16 cellular contexts compared by ENCODE assay signal in the genomic region with DNA sequence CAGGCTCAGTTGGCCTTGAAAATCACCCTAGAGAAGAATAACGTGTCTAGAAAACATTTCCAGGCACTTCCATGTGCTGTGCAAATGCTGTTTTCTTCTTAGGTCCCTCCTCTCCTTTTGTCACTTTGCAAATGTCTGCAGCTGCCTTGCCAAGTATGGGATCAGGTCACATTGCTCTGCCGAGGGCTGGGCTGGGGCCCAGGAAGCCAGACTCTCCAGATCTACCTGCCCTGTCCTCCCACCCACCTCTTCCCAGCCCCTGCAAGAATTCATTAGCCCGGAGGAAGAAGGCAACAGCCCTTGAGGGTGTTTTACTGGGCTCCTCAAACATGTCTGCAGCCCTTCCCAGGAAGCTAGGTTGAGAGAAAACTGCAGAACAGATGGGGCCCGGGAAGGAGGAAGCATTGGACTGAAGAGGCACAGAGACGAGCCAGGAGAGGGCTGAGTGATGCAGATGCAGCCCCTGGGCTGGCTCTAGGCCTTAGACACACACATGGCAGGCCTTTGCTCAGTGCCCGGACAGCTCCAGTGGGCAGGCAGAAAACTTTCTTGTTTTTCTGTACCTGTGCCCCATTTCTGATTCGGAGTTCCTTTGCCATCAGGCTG. TPM values are rescaled to one million over a fixed set of nuclear protein-coding genes. Genes with fewer than 3 reads are reported as not detected.
DNase-seq lines count a peak whose midpoint lies in the region; ATAC-seq, FAIRE-seq and TF ChIP-seq lines count a peak whose summit lies in the region.
"Had no signal": no experiment of that assay in that cellular context is flagged by ENCODE, and none has a peak within 500 bp of the region (broad histone marks: within the 10 kb centered on the region; RNA-seq: fewer than 3 reads in every experiment).

No MANE protein-coding gene starts in this region.

- peak overlapping the region; percentile 77; the same call in 1 of the 2 replicates for H2BK5ac ChIP-seq in H1 (ENCODE audit: low read depth, low read length)

- DNase-seq in GM23338 (ENCODE audit: low spot score) (no peak), NCI-H2171 (lab: John Stamatoyannopoulos, UW) (peak; percentile 33), H1 (ENCODE audit: low read depth in 1 of 2, low spot score in 2 of 2) (no peak), posterior vena cava (ENCODE audit: low spot score) (peak; percentile 42), AG08395 (ENCODE audit: low spot score) (no peak), glomerular visceral epithelial cell (ENCODE audit: extremely low spot score) (no peak)
- no peak for DNase-seq in activated CD4-positive, CD25-positive, alpha-beta regulatory T cell (lab: John Stamatoyannopoulos, UW)
- DNase-seq: activated CD8-positive, alpha-beta memory T cell treated with anti-CD3 and anti-CD28 coated beads, Interleukin-2, amount 50 U/mL, for 4 hours; activated naive CD4-positive, alpha-beta T cell treated with anti-CD3 and anti-CD28 coated beads for 36 hours; CD4-positive, alpha-beta memory T cell; SW 1271; WERI-Rb-1 had no signal

- no peak overlapping the region for H3K14ac ChIP-seq in H1 (ENCODE audit: insufficient read length)

- TF ChIP-seq RAD21 in H1 (IDR thresholded peaks at IDR 0.05 in 1 of 2, conservative IDR thresholded peaks at IDR 0.05 in 1 of 2; ENCODE audit: low read depth in 2 of 2, low read length in 2 of 2): no peak

- peak overlapping the region; percentile 25; the same call in 1 of the 2 replicates for H2BK15ac ChIP-seq in H1 (ENCODE audit: low read length)

- 0 out of 2 replicates have a peak, but pooled peaks cover 3% of the 10 kb centered on the region for H3K23me2 ChIP-seq in H1 (ENCODE audit: low read depth, low read length)

- FAIRE-seq in H1 (lab: Jason Lieb, UNC): no peak
- FAIRE-seq: bronchial epithelial cell had no signal

- no peak overlapping the region for H3K56ac ChIP-seq in H1 (replicated peaks; ENCODE audit: insufficient read length, low read depth, low read length)

- no peak overlapping the region; the same call in 1 of the 2 replicates for H4K8ac ChIP-seq in H1 (ENCODE audit: extremely low read depth, insufficient read depth, low read length)

- peaks cover 5% of the 10 kb centered on the region; the same call in 1 of the 2 replicates for H3F3A ChIP-seq in GM23338 (replicated peaks; ENCODE audit: low read depth)

- TF ChIP-seq CTCF in GM23338 (conservative IDR thresholded peaks at IDR 0.05; ENCODE audit: low read depth in 2 of 2) (no peak), H1 (IDR thresholded peaks at IDR 0.05; ENCODE audit: control extremely low read depth in 1 of 3, insufficient read depth in 1 of 3, low read depth in 1 of 3, low read length in 3 of 3) (no peak)

- H3K4me3 ChIP-seq in GM23338 (no peak overlapping the region), H1 (ENCODE audit: extremely low read depth in 1 of 4, insufficient read depth in 2 of 4, low read depth in 3 of 4, low read length in 4 of 4) (no peak overlapping the region)
- H3K4me3 ChIP-seq: vagina had no signal

- H3K27ac ChIP-seq in GM23338 (ENCODE audit: low read depth) (no peak overlapping the region), H1 (ENCODE audit: low read depth, low read length) (no peak overlapping the region)
- H3K27ac ChIP-seq: vagina, WERI-Rb-1 had no signal

- no peak overlapping the region for H4K5ac ChIP-seq in H1 (ENCODE audit: insufficient read length, low read depth, low read length)

- no peak overlapping the region for H3K23ac ChIP-seq in H1 (ENCODE audit: insufficient read length)

- no peak overlapping the region for H3K9ac ChIP-seq in H1 (replicated peaks in 1 of 4; ENCODE audit: extremely low read depth in 1 of 4, low read depth in 3 of 4, low read length in 3 of 4)

- H4K20me1 ChIP-seq in GM23338 (replicated peaks; ENCODE audit: insufficient read depth) (no peaks in the 10 kb centered on the region), H1 (replicated peaks in 1 of 2; ENCODE audit: control insufficient read depth in 1 of 2, insufficient read depth in 2 of 2, low read length in 2 of 2) (no peaks in the 10 kb centered on the region)

- no peak for TF ChIP-seq EP300 in H1 (IDR thresholded peaks at IDR 0.05; ENCODE audit: borderline replicate concordance in 1 of 2, low read depth in 2 of 2, low read length in 2 of 2)

- H3K4me2 ChIP-seq in GM23338 (no peak overlapping the region), H1 (ENCODE audit: insufficient read depth in 1 of 2, low read depth in 2 of 2, low read length in 2 of 2) (peak overlapping the region in 1 of 2 experiments; percentile 12; a peak in 2 of 4 replicates)

- ATAC-seq in GM23338: no peak
- ATAC-seq: left lobe of liver; stimulated activated memory B cell treated with anti-CD40 and anti-IgM and Interleukin-4, amounts not matched to agents 10 μg/mL and 1 μg/mL and 100 μg/mL, for 72 hours had no signal

- no peak overlapping the region; the same call in 1 of the 2 replicates for H2AK5ac ChIP-seq in H1 (ENCODE audit: low read depth, low read length)

- H3K18ac ChIP-seq in H1 (ENCODE audit: extremely low read depth, low read length): no peak overlapping the region

- peaks cover 70% of the 10 kb centered on the region for H3K4me1 Mint-ChIP-seq in GM23338
- H3K4me1 Mint-ChIP-seq: CD4-positive, alpha-beta memory T cell had no signal

- no peak overlapping the region; the same call in 1 of the 2 replicates for H3K27ac Mint-ChIP-seq in GM23338
- H3K27ac Mint-ChIP-seq: activated naive CD4-positive, alpha-beta T cell treated with anti-CD3 and anti-CD28 coated beads for 36 hours; CD4-positive, alpha-beta memory T cell had no signal

- no peaks in the 10 kb centered on the region; the same call in 1 of the 2 replicates for H3K79me1 ChIP-seq in H1 (ENCODE audit: low read depth, low read length)

- WGBS in H1 (ENCODE audit: extremely low coverage in 1 of 2, insufficient coverage in 1 of 2, insufficient read length in 1 of 2, insufficient replicate concordance in 2 of 2, low coverage in 1 of 2, low lambda C conversion rate in 2 of 2, missing lambda C conversion rate in 1 of 2), 2 experiments: 81% methylated on average over 7 of the region's 7 CpGs; no CpG with 5 or more reads in 1 of the 2 experiments

- POLR2A ChIA-PET in H1 (lab: Charles Lee; ENCODE audit: partially characterized antibody): interaction anchor here (1.1 kb wide), 1 partner anchor 18 kb away, joined by 3 read pairs; no protein-coding TSS in a partner anchor

- H2AFZ ChIP-seq in GM23338 (peak overlapping the region; percentile 70; the same call in 1 of the 2 replicates), H1 (ENCODE audit: low read length) (peak overlapping the region; percentile 45)

- peaks cover 6% of the 10 kb centered on the region; the same call in 1 of the 2 replicates for H3K9me2 ChIP-seq in GM23338 (ENCODE audit: insufficient read depth)

- H3K36me3 Mint-ChIP-seq in GM23338 (ENCODE audit: low read depth): peaks cover 2% of the 10 kb centered on the region; the same call in 1 of the 3 replicates
- H3K36me3 Mint-ChIP-seq: CD4-positive, alpha-beta memory T cell; stimulated activated memory B cell treated with anti-CD40 and anti-IgM and Interleukin-4, amounts not matched to agents 10 μg/mL and 1 μg/mL and 100 μg/mL, for 72 hours had no signal

- 0 out of 2 replicates have a peak overlapping the region, but pooled peaks have one; percentile 33 for H2BK12ac ChIP-seq in H1 (ENCODE audit: low read depth, low read length)

- H3K4me1 ChIP-seq in GM23338 (ENCODE audit: insufficient read depth): peaks cover 38% of the 10 kb centered on the region
- peaks cover 8 to 29% (median 17%) of the 10 kb centered on the region in 4 experiments for H3K4me1 ChIP-seq in H1 (replicated peaks in 1 of 4; ENCODE audit: control insufficient read depth in 3 of 4, insufficient read depth in 4 of 4, low read length in 3 of 4)

- H4K91ac ChIP-seq in H1 (replicated peaks; ENCODE audit: insufficient read length, low read length): peak overlapping the region; percentile 77

- H3K79me2 ChIP-seq in GM23338 (replicated peaks; ENCODE audit: insufficient read depth): no peaks in the 10 kb centered on the region
- no peaks in the 10 kb centered on the region for H3K79me2 ChIP-seq in H1 (ENCODE audit: control insufficient read depth in 1 of 2, insufficient read depth in 2 of 2, low read length in 2 of 2)

- H3K36me3 ChIP-seq in GM23338 (ENCODE audit: insufficient read depth) (no peaks in the 10 kb centered on the region), H1 (ENCODE audit: control insufficient read depth in 2 of 4, insufficient read depth in 4 of 4, low read length in 3 of 4) (no peaks in the 10 kb centered on the region)
- H3K36me3 ChIP-seq: vagina, WERI-Rb-1 had no signal

- CTCF ChIA-PET in H1 (lab: Charles Lee; ENCODE audit: partially characterized antibody): interaction anchor here (0.9 to 1.9 kb wide), 5 partner anchors 14 to 267 kb away, joined by 3 to 5 read pairs (median 4); no protein-coding TSS in a partner anchor

- peaks cover 12% of the 10 kb centered on the region for H3K27me3 Mint-ChIP-seq in GM23338 (ENCODE audit: insufficient read depth, low read depth, poor library complexity)
- H3K27me3 Mint-ChIP-seq: CD4-positive, alpha-beta memory T cell; stimulated activated memory B cell treated with anti-CD40 and anti-IgM and Interleukin-4, amounts not matched to agents 10 μg/mL and 1 μg/mL and 100 μg/mL, for 72 hours had no signal

- intact Hi-C loops in posterior vena cava (cut with DNase I): no loop called here

- peak overlapping the region; percentile 91 for H2BK120ac ChIP-seq in H1 (replicated peaks; ENCODE audit: low read depth, low read length)

- H3K27me3 ChIP-seq in GM23338 (ENCODE audit: insufficient read depth): no peaks in the 10 kb centered on the region
- no peaks in the 10 kb centered on the region for H3K27me3 ChIP-seq in H1 (replicated peaks in 1 of 4; ENCODE audit: control insufficient read depth in 3 of 4, extremely low read depth in 1 of 4, insufficient read depth in 3 of 4, low read length in 3 of 4)
- H3K27me3 ChIP-seq: vagina had no signal

- no peak for TF ChIP-seq POLR2A in H1 (IDR thresholded peaks at IDR 0.05; ENCODE audit: control extremely low read depth in 1 of 2, low read depth in 2 of 2, low read length in 2 of 2)

- H3K4me3 Mint-ChIP-seq in GM23338: no peak overlapping the region
- H3K4me3 Mint-ChIP-seq: activated naive CD4-positive, alpha-beta T cell treated with anti-CD3 and anti-CD28 coated beads for 36 hours; CD4-positive, alpha-beta memory T cell; stimulated activated memory B cell treated with anti-CD40 and anti-IgM and Interleukin-4, amounts not matched to agents 10 μg/mL and 1 μg/mL and 100 μg/mL, for 72 hours had no signal

- no peaks in the 10 kb centered on the region for H3K9me3 ChIP-seq in H1 (ENCODE audit: insufficient read depth in 2 of 2, low read depth in 1 of 2, low read length in 1 of 2)
- H3K9me3 ChIP-seq: vagina had no signal

- no peak overlapping the region for H3K4ac ChIP-seq in H1 (replicated peaks; ENCODE audit: insufficient read length, low read depth, low read length)

- H2BK20ac ChIP-seq in H1 (ENCODE audit: low read length): peak overlapping the region; percentile 56; the same call in 1 of the 2 replicates

- H3K9me3 Mint-ChIP-seq in GM23338: no peaks in the 10 kb centered on the region
- H3K9me3 Mint-ChIP-seq: activated naive CD4-positive, alpha-beta T cell treated with anti-CD3 and anti-CD28 coated beads for 36 hours; CD4-positive, alpha-beta memory T cell; stimulated activated memory B cell treated with anti-CD40 and anti-IgM and Interleukin-4, amounts not matched to agents 10 μg/mL and 1 μg/mL and 100 μg/mL, for 72 hours had no signal

RNA-seq across cellular contexts. Expression of gene WSB1, which starts 47.2 kb away (rescaled TPM):
- 99.7 and 108 TPM in 2 replicates for total RNA-seq in GM23338 (2014; rRNA removed; shearing (Covaris generic))
- polyA plus RNA-seq in GM23338 (2016; fragmentation: Nextera tagmentation; extraction: Ambion mirVana): 86.3 and 101 TPM in 2 replicates
- 101 and 113 TPM in 2 replicates for total RNA-seq in H1 (2021; fragmentation: NEBNext Ultra II Directional; extraction: Animal tissue kit (Norgen Biotek cat#: 25700))
- polyA plus RNA-seq in H1 (2011; rRNA removed): 140 and 261 TPM in 2 replicates
- 182 TPM for polyA plus RNA-seq in H1 (2011; cell fraction: cytosol; rRNA removed)
- polyA plus RNA-seq in H1 (2011; cell fraction: nucleus; rRNA removed): 463 TPM
- 96.0 to 127 TPM (median 113 TPM) in 4 replicates for polyA plus RNA-seq in H1 (2012, experiment 1 of 2)
- polyA plus RNA-seq in H1 (2012, experiment 2 of 2): 29.4 TPM
- 74.6 TPM for polyA plus RNA-seq in H1 (2013, experiment 1 of 2)
- polyA plus RNA-seq in H1 (2013, experiment 2 of 2): 66.1 TPM
- 59.7 and 102 TPM in 2 replicates for polyA minus RNA-seq in H1 (2011; rRNA and poly(A)+ RNA removed)
- polyA minus RNA-seq in H1 (2011; cell fraction: cytosol; rRNA and poly(A)+ RNA removed): 76.1 TPM
- polyA minus RNA-seq in H1 (2011; cell fraction: nucleus; rRNA and poly(A)+ RNA removed): 120 TPM
- total RNA-seq in posterior vena cava: 100 to 1,000 TPM; 206 to 227 TPM

Comparison
In these comparisons a context has a peak if more than half of its experiments do, and no peak if none do; other contexts are left out.
1. DNase-seq: peak in NCI-H2171 (single experiment) and posterior vena cava (single experiment); none in GM23338 (single experiment), H1 (0 of 2), AG08395 (single experiment), activated CD4-positive, CD25-positive, alpha-beta regulatory T cell (0 of 4) and glomerular visceral epithelial cell (single experiment).